1 cellular context compared by ENCODE assay signal in the genomic region with DNA sequence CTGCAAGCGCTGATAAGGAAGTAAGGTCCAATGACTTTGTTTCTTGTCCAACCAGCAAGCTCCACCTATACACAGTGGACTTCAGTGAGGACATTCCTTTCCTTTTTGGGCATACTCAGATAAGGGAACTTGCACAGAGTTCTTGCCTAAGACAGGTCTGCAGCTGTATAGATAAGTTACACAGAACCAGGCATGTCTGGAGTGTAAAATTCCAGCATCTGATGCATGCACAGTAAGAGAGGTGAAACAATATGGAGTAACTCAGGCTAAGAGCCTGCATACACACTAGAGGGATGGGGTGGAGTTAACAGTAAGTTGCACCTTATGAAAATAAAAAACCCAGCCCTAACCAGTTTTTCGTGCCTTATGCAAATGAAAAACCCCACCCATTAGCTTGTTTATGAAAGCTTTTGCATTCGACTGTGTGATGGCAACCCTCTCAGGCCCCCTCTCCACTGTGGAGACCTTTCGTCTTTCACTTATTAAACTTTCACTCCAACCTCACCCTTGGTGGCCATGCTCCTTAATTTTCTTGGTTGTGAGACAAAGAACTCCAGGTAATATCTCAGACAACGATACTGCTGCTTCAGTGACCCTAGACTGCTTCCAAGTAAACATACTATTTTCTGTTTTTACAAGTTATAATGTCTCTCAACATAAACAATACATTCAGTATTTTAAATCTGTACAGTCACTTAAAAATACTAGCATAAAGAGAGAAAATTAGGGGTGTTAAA.
A peak's percentile ranks its signal among the peaks of the same experiment; 100 is the strongest.
TF ChIP-seq lines count a peak whose summit lies in the region.

No MANE protein-coding gene starts in this region.

TF ChIP-seq in K562, 482 proteins besides CTCF, POLR2A, EP300 and RAD21 (continued from another document and continues in another):
- TF ChIP-seq CREB5 (CRISPR knock-in tag; IDR thresholded peaks at IDR 0.05) (peak; percentile 92), HNRNPUL1 (IDR thresholded peaks at IDR 0.05; ENCODE audit: low read length) (no peak), PYGO2 (tag; IDR thresholded peaks at IDR 0.05) (0 out of 2 replicates have a peak, but pooled peaks have one; percentile 29), IRF2 (CRISPR knock-in tag; IDR thresholded peaks at IDR 0.05) (no peak), ZNF263 (CRISPR knock-in tag; IDR thresholded peaks at IDR 0.05; ENCODE audit: borderline replicate concordance) (no peak), BRD4 (IDR thresholded peaks at IDR 0.05) (no peak), ZNF589 (CRISPR knock-in tag; IDR thresholded peaks at IDR 0.05; ENCODE audit: low read depth) (peak; percentile 98), CXXC5 (CRISPR knock-in tag; IDR thresholded peaks at IDR 0.05) (peak; percentile 100), VEZF1 (CRISPR knock-in tag; IDR thresholded peaks at IDR 0.05) (peak; percentile 64; the same call in 1 of the 2 replicates), NR4A1 (CRISPR knock-in tag; IDR thresholded peaks at IDR 0.05) (peak; percentile 97; the same call in 1 of the 2 replicates), NR4A1 (tag; IDR thresholded peaks at IDR 0.05) (peak; percentile 94), HCFC1 (IDR thresholded peaks at IDR 0.05; ENCODE audit: low read depth, low read length) (no peak), ZNF740 (CRISPR knock-in tag; IDR thresholded peaks at IDR 0.05) (no peak), ZNF740 (tag; IDR thresholded peaks at IDR 0.05) (peak in 1 of 2 experiments; percentile 94; a peak in 2 of 4 replicates), ARID1B (IDR thresholded peaks at IDR 0.05) (peak; percentile 92), CREB3 (tag; conservative IDR thresholded peaks at IDR 0.05; ENCODE audit: low read depth) (peak; percentile 95), NR2C2 (CRISPR knock-in tag; IDR thresholded peaks at IDR 0.05) (no peak), NR2C2 (tag; IDR thresholded peaks at IDR 0.05) (peak; percentile 75), NR3C1 (CRISPR knock-in tag; IDR thresholded peaks at IDR 0.05) (no peak), TEAD4 (IDR thresholded peaks at IDR 0.05; ENCODE audit: low read length) (peak; percentile 93), TEAD4 (CRISPR knock-in tag; IDR thresholded peaks at IDR 0.05; ENCODE audit: borderline replicate concordance) (no peak), ZNF395 (CRISPR knock-in tag; IDR thresholded peaks at IDR 0.05) (peak; percentile 98), BMI1 (IDR thresholded peaks at IDR 0.05; ENCODE audit: low read length) (no peak), CEBPB (tag; IDR thresholded peaks at IDR 0.05) (peak; percentile 91), SRSF3 (IDR thresholded peaks at IDR 0.05; ENCODE audit: insufficient read depth, low read length) (no peak), OTX1 (CRISPR knock-in tag; IDR thresholded peaks at IDR 0.05) (peak; percentile 74; the same call in 1 of the 2 replicates), DMBX1 (CRISPR knock-in tag; IDR thresholded peaks at IDR 0.05; ENCODE audit: borderline replicate concordance) (peak; percentile 100), HNRNPK (IDR thresholded peaks at IDR 0.05; ENCODE audit: low read depth, low read length, poor library complexity, severe bottlenecking) (no peak), CBFA2T2 (conservative IDR thresholded peaks at IDR 0.05) (peak; percentile 90), HES1 (IDR thresholded peaks at IDR 0.05; ENCODE audit: low read depth) (no peak), NFATC3 (IDR thresholded peaks at IDR 0.05) (no peak), TAF7 (tag; IDR thresholded peaks at IDR 0.05) (peak; percentile 87), SIN3B (IDR thresholded peaks at IDR 0.05; ENCODE audit: low read depth) (no peak)
- TF ChIP-seq, protein P1, sequence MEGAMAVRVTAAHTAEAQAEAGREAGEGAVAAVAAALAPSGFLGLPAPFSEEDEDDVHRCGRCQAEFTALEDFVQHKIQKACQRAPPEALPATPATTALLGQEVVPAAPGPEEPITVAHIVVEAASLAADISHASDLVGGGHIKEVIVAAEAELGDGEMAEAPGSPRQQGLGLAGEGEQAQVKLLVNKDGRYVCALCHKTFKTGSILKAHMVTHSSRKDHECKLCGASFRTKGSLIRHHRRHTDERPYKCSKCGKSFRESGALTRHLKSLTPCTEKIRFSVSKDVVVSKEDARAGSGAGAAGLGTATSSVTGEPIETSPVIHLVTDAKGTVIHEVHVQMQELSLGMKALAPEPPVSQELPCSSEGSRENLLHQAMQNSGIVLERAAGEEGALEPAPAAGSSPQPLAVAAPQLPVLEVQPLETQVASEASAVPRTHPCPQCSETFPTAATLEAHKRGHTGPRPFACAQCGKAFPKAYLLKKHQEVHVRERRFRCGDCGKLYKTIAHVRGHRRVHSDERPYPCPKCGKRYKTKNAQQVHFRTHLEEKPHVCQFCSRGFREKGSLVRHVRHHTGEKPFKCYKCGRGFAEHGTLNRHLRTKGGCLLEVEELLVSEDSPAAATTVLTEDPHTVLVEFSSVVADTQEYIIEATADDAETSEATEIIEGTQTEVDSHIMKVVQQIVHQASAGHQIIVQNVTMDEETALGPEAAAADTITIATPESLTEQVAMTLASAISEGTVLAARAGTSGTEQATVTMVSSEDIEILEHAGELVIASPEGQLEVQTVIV (CRISPR knock-in tag; IDR thresholded peaks at IDR 0.05; ENCODE audit: borderline replicate concordance), result peak; percentile 77; the same call in 1 of the 2 replicates
- TF ChIP-seq, protein P2, sequence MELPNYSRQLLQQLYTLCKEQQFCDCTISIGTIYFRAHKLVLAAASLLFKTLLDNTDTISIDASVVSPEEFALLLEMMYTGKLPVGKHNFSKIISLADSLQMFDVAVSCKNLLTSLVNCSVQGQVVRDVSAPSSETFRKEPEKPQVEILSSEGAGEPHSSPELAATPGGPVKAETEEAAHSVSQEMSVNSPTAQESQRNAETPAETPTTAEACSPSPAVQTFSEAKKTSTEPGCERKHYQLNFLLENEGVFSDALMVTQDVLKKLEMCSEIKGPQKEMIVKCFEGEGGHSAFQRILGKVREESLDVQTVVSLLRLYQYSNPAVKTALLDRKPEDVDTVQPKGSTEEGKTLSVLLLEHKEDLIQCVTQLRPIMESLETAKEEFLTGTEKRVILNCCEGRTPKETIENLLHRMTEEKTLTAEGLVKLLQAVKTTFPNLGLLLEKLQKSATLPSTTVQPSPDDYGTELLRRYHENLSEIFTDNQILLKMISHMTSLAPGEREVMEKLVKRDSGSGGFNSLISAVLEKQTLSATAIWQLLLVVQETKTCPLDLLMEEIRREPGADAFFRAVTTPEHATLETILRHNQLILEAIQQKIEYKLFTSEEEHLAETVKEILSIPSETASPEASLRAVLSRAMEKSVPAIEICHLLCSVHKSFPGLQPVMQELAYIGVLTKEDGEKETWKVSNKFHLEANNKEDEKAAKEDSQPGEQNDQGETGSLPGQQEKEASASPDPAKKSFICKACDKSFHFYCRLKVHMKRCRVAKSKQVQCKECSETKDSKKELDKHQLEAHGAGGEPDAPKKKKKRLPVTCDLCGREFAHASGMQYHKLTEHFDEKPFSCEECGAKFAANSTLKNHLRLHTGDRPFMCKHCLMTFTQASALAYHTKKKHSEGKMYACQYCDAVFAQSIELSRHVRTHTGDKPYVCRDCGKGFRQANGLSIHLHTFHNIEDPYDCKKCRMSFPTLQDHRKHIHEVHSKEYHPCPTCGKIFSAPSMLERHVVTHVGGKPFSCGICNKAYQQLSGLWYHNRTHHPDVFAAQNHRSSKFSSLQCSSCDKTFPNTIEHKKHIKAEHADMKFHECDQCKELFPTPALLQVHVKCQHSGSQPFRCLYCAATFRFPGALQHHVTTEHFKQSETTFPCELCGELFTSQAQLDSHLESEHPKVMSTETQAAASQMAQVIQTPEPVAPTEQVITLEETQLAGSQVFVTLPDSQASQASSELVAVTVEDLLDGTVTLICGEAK (IDR thresholded peaks at IDR 0.05), result no peak
- TF ChIP-seq, protein P2 (CRISPR knock-in tag; IDR thresholded peaks at IDR 0.05), result no peak
- TF ChIP-seq, protein P3, sequence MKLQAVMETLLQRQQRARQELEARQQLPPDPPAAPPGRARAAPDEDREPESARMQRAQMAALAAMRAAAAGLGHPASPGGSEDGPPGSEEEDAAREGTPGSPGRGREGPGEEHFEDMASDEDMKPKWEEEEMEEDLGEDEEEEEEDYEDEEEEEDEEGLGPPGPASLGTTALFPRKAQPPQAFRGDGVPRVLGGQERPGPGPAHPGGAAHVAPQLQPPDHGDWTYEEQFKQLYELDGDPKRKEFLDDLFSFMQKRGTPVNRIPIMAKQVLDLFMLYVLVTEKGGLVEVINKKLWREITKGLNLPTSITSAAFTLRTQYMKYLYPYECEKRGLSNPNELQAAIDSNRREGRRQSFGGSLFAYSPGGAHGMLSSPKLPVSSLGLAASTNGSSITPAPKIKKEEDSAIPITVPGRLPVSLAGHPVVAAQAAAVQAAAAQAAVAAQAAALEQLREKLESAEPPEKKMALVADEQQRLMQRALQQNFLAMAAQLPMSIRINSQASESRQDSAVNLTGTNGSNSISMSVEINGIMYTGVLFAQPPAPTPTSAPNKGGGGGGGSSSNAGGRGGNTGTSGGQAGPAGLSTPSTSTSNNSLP (IDR thresholded peaks at IDR 0.05; ENCODE audit: borderline replicate concordance, low read depth, low read length), result no peak
